Comparison of ENCODE assay signal across 22 cellular contexts in the genomic region with DNA sequence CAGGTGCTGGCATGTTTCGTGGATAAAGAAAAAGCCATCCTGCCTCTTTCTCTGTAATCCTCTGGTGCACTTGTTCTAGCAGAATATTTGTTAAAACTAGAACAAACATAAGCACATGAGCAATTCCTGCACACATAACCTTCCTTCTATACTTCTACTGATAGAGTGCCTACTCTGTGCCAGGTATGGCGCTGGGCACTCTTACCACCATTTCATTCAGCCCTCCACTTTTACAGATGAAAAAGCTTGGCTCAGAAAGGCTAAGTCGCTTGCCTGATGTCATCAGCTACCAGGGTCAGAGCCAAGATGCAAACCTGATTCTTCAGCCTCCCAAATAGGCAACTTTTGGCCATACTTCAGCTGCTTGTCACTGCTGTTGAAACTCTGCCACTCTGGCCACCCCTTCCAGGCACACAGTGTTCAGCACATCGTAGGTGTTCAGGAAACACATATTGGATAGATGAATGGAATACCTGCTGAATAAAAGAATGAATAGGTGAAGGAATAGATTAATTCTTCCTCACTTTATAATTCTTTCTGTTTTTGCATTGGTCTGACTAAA.
"Had no signal": no experiment of that assay in that cellular context is flagged by ENCODE, and none has a peak within 500 bp of the region (broad histone marks: within the 10 kb centered on the region; RNA-seq: fewer than 3 reads in every experiment).

No MANE protein-coding gene starts in this region.

- H3K27ac ChIP-seq: coronary artery, heart left ventricle, neutrophil, psoas muscle, right lobe of liver, spleen, tibial nerve had no signal

- H3K27ac Mint-ChIP-seq: endodermal cell, naive B cell, nephron progenitor cell had no signal

- H3K4me3 ChIP-seq: coronary artery, heart left ventricle, psoas muscle, right lobe of liver, spleen, tibial nerve had no signal

- H3K9me3 ChIP-seq: heart left ventricle, neutrophil, psoas muscle, right lobe of liver, spleen, tibial nerve had no signal

- H3K36me3 ChIP-seq: heart left ventricle, neutrophil, right lobe of liver, spleen, tibial nerve had no signal

- DNase-seq: central memory CD4-positive, alpha-beta T cell; effector CD4-positive, alpha-beta T cell; endodermal cell; erythroblast; foreskin melanocyte; heart left ventricle; hippocampal formation; kidney glomerular epithelial cell; mesendoderm; naive B cell; nephron progenitor cell; psoas muscle; retina; right lobe of liver; spleen; stimulated activated CD4-positive, alpha-beta T cell treated with anti-CD3 and anti-CD28 coated beads, Interleukin-15, amount 100 ng/mL, for 24 hours; stimulated activated CD4-positive, alpha-beta T cell treated with anti-CD3 and anti-CD28 coated beads, Interleukin-2, amount 100 ng/mL, for 24 hours; stimulated activated CD4-positive, alpha-beta T cell treated with anti-CD3 and anti-CD28 coated beads, Interleukin-4, amount 100 ng/mL, for 4 hours; stimulated activated naive CD4-positive, alpha-beta T cell treated with Interleukin-2 at 50 U/mL for 16 hours had no signal

- H3K27me3 ChIP-seq: right lobe of liver, tibial nerve had no signal

- H3K36me3 Mint-ChIP-seq: naive B cell had no signal

- H3K9me3 Mint-ChIP-seq: endodermal cell, naive B cell, nephron progenitor cell had no signal

- ATAC-seq: heart left ventricle, psoas muscle had no signal

- H3K4me3 Mint-ChIP-seq: endodermal cell, naive B cell, nephron progenitor cell had no signal

- H3K4me1 ChIP-seq: heart left ventricle, psoas muscle, right lobe of liver, tibial nerve had no signal

- H3K4me1 Mint-ChIP-seq: endodermal cell, naive B cell had no signal
